In the genomic region with DNA sequence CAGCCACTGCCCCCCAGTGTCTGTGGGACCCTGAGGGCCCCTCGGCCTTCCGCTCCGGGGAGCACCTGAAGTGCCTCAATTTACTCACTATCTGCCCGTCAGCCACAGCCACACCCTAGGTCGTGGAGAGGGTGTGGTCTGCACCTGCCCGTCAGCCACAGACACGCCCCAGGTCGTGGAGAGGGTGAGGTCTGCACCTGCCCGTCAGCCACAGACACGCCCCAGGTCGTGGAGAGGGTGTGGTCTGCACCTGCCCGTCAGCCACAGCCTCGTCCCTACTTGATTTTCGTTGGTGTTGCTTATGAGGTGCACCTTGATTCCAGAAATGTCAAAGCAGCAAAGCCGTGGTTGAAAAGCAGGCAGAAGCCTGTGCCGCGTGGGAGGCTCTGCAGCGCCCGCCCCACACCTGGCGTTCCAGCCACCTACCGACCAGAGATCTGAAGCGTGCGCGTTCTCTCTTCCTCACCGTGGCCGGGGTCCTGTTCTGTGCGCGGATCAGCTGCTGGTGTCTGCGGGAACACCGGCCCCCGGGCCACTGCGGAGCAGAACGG, we compare ENCODE assay signal across 8 cellular contexts.
A peak's percentile ranks its signal among the peaks of the same experiment; 100 is the strongest.
DNase-seq lines count a peak whose midpoint lies in the region; ATAC-seq and TF ChIP-seq lines count a peak whose summit lies in the region.

No MANE protein-coding gene starts in this region.

- WGBS in prostate gland: 49% methylated on average over 33 of the region's 33 CpGs
- WGBS in hepatocyte (ENCODE audit: low lambda C conversion rate, missing lambda C conversion rate): 97% methylated on average over 33 of the region's 33 CpGs

- peak in 2 of 3 donors; percentile 81 to 95 for DNase-seq in Peyer's patch
- DNase-seq in caudate nucleus (lab: John Stamatoyannopoulos, UW): peak in 32 of 61 donors; percentile 5 to 87 (median 34)
- DNase-seq in prostate gland (ENCODE audit: low spot score): no peak
- no peak for DNase-seq in NOMO-1 (lab: John Stamatoyannopoulos, UW; ENCODE audit: unreplicated experiment in 2 of 2)
- DNase-seq in progenitor cell of endocrine pancreas (ENCODE audit: low spot score, unreplicated experiment): no peak
- no peak for DNase-seq in hepatocyte (ENCODE audit: low spot score)

- peak overlapping the region in 3 of 4 donors; percentile 2 to 55 (median 30) for H3K4me3 ChIP-seq in Peyer's patch
- H3K4me3 ChIP-seq in prostate gland: peak overlapping the region; percentile 2 to 4
- H3K4me3 ChIP-seq in hepatocyte: no peak overlapping the region

- no peak overlapping the region for H3K27ac Mint-ChIP-seq in progenitor cell of endocrine pancreas

- no peaks in the 10 kb centered on the region for H3K79me2 ChIP-seq in hepatocyte

- peaks cover 4% of the 10 kb centered on the region for H3K36me3 Mint-ChIP-seq in progenitor cell of endocrine pancreas (ENCODE audit: insufficient read depth)

- H3K27ac ChIP-seq in Peyer's patch: peak overlapping the region in 1 of 4 donors; percentile 55
- peak overlapping the region; percentile 44 for H3K27ac ChIP-seq in caudate nucleus (ENCODE audit: low read depth, low read length)
- H3K27ac ChIP-seq in prostate gland: no peak overlapping the region
- H3K27ac ChIP-seq in hepatocyte: no peak overlapping the region

- no peak overlapping the region for H2AFZ ChIP-seq in hepatocyte

- intact Hi-C loops in prostate gland (cut with DNase I): no loop called here

- peaks cover 3% of the 10 kb centered on the region for H3K9me3 Mint-ChIP-seq in progenitor cell of endocrine pancreas (ENCODE audit: low read depth)

- H3K27me3 Mint-ChIP-seq in progenitor cell of endocrine pancreas: no peaks in the 10 kb centered on the region

- no peak for TF ChIP-seq POLR2A in Peyer's patch (IDR thresholded peaks at IDR 0.05)
- TF ChIP-seq POLR2A in prostate gland (IDR thresholded peaks at IDR 0.05): no peak

- no peaks in the 10 kb centered on the region for H4K20me1 ChIP-seq in hepatocyte (ENCODE audit: insufficient read depth, poor library complexity, severe bottlenecking)

- no peaks in the 10 kb centered on the region for H3K27me3 ChIP-seq in Peyer's patch
- no peaks in the 10 kb centered on the region for H3K27me3 ChIP-seq in prostate gland (replicated peaks; ENCODE audit: insufficient read depth)
- no peaks in the 10 kb centered on the region for H3K27me3 ChIP-seq in hepatocyte

- no peaks in the 10 kb centered on the region for H3K4me1 Mint-ChIP-seq in progenitor cell of endocrine pancreas (ENCODE audit: low read depth)

- H3K9me3 ChIP-seq in ES-I3 (ENCODE audit: control insufficient read depth, insufficient read depth, low read length): no peaks in the 10 kb centered on the region
- H3K9me3 ChIP-seq in Peyer's patch: no peaks in the 10 kb centered on the region
- no peaks in the 10 kb centered on the region for H3K9me3 ChIP-seq in prostate gland
- H3K9me3 ChIP-seq in hepatocyte (ENCODE audit: low read depth): no peaks in the 10 kb centered on the region

- H3K9me2 ChIP-seq in hepatocyte (replicated peaks; ENCODE audit: insufficient read depth): no peaks in the 10 kb centered on the region

- no peaks in the 10 kb centered on the region for H3K36me3 ChIP-seq in ES-I3 (ENCODE audit: insufficient read depth, low read length)
- no peaks in the 10 kb centered on the region for H3K36me3 ChIP-seq in Peyer's patch
- no peaks in the 10 kb centered on the region for H3K36me3 ChIP-seq in prostate gland
- no peaks in the 10 kb centered on the region for H3K36me3 ChIP-seq in hepatocyte (replicated peaks; ENCODE audit: insufficient read depth, low read depth)

- TF ChIP-seq CTCF in Peyer's patch (IDR thresholded peaks at IDR 0.05) (peak in 1 of 6 experiments; percentile 22), prostate gland (IDR thresholded peaks at IDR 0.05) (no peak), progenitor cell of endocrine pancreas (IDR thresholded peaks at IDR 0.05; ENCODE audit: unreplicated experiment) (no peak), hepatocyte (IDR thresholded peaks at IDR 0.05; ENCODE audit: poor library complexity) (no peak)

- H3K4me3 Mint-ChIP-seq in progenitor cell of endocrine pancreas (ENCODE audit: low read depth): no peak overlapping the region

- H3K4me1 ChIP-seq in ES-I3 (ENCODE audit: insufficient read depth, low read length): no peaks in the 10 kb centered on the region
- no peaks in the 10 kb centered on the region for H3K4me1 ChIP-seq in Peyer's patch
- H3K4me1 ChIP-seq in prostate gland (replicated peaks): no peaks in the 10 kb centered on the region
- no peaks in the 10 kb centered on the region for H3K4me1 ChIP-seq in hepatocyte (ENCODE audit: insufficient read depth)

- H3K4me2 ChIP-seq in hepatocyte: no peak overlapping the region

- ATAC-seq in HG03025 (IDR thresholded peaks at IDR 0.05; ENCODE audit: low FRiP score, unreplicated experiment): peak; percentile 71

- peak overlapping the region; percentile 7; the same call in 1 of the 2 replicates for H3K9ac ChIP-seq in ES-I3 (ENCODE audit: low read depth, low read length)

Comparison
In these comparisons a context has a peak if more than half of its experiments do, and no peak if none do; other contexts are left out.
1. DNase-seq: peak in Peyer's patch (2 of 3) and caudate nucleus (32 of 61); none in prostate gland (single experiment), NOMO-1 (0 of 2), progenitor cell of endocrine pancreas (single experiment) and hepatocyte (single experiment).